In the genomic region with DNA sequence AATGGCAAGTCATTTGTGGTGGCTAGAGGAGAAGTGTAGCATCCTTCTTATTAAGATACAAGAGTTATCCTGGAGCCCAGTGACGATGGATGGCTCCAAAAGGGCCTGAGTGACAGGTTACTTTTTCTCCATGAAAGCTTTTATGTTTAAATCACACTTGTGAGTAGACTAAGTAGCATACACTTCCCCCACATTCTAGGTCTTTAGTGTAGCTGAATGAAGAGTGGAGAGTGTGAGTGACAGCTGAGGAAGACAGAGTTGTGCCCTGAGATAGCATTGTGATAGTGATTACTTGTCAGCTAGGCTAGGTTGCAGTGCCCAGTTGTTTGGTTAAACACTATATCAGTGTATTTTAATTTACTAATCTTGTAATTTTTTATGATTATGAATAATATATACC, we compare ENCODE assay signal across 34 cellular contexts.
"Had no signal": no experiment of that assay in that cellular context is flagged by ENCODE, and none has a peak within 500 bp of the region (broad histone marks: within the 10 kb centered on the region; RNA-seq: fewer than 3 reads in every experiment).

No MANE protein-coding gene starts in this region.

- H3K4me3 ChIP-seq: adrenal gland, ascending aorta, body of pancreas, breast epithelium, cardiac muscle cell had no signal

- H3K4me1 ChIP-seq: adrenal gland, ascending aorta, breast epithelium had no signal

- DNase-seq: activated effector memory CD4-positive, alpha-beta T cell treated with anti-CD3 and anti-CD28 coated beads, Interleukin-2, amount 50 U/mL, for 16 hours; activated effector memory CD4-positive, alpha-beta T cell treated with Interleukin-2 at 50 U/mL for 16 hours; activated gamma-delta T cell; activated gamma-delta T cell treated with Interleukin-2 at 50 U/mL for 16 hours; activated naive CD4-positive, alpha-beta T cell; activated naive CD4-positive, alpha-beta T cell treated with anti-CD3 and anti-CD28 coated beads for 36 hours; activated naive CD4-positive, alpha-beta T cell treated with anti-CD3 and anti-CD28 coated beads, Interleukin-2, amount 10 ng/mL, durations not matched to agents 7 days and 5 days; activated naive CD4-positive, alpha-beta T cell treated with anti-CD3 and anti-CD28 coated beads, Interleukin-2, amount 50 U/mL, for 16 hours; activated naive CD4-positive, alpha-beta T cell treated with Interleukin-2 at 50 U/mL for 16 hours; activated naive CD8-positive, alpha-beta T cell treated with anti-CD3 and anti-CD28 coated beads for 36 hours; activated naive CD8-positive, alpha-beta T cell treated with anti-CD3 and anti-CD28 coated beads, Interleukin-2, amount 10 ng/mL, durations not matched to agents 7 days and 5 days; activated naive CD8-positive, alpha-beta T cell treated with anti-CD3 and anti-CD28 coated beads, Interleukin-2, amount 50 U/mL, for 24 hours; activated T-cell treated with anti-CD3 and anti-CD28 coated beads, Interleukin-2, amount 50 U/mL, for 1 hour; activated T-cell treated with anti-CD3 and anti-CD28 coated beads, Interleukin-2, amount 50 U/mL, for 24 hours; activated T-cell treated with anti-CD3 and anti-CD28 coated beads, Interleukin-2, amount 50 U/mL, for 4 hours; activated T-cell treated with anti-CD3 and anti-CD28 coated beads, Interleukin-2, amount 50 U/mL, for 48 hours; activated T-cell treated with anti-CD3 and anti-CD28 coated beads, Interleukin-2, amount 50 U/mL, for 72 hours; adrenal gland; amniotic stem cell; amygdala; anterior cingulate cortex; aorta; body of pancreas; brain microvascular endothelial cell; caudate nucleus; central memory CD4-positive, alpha-beta T cell; cerebellar nuclear complex had no signal

- H3K27me3 ChIP-seq: adrenal gland, ascending aorta, body of pancreas, brain microvascular endothelial cell, breast epithelium, cardiac muscle cell had no signal

- H3K36me3 ChIP-seq: adrenal gland, ascending aorta, brain microvascular endothelial cell, breast epithelium, cardiac muscle cell had no signal

- H3K9me3 ChIP-seq: adrenal gland, ascending aorta, body of pancreas, breast epithelium had no signal

- ATAC-seq: activated naive CD4-positive, alpha-beta T cell treated with anti-CD3 and anti-CD28 coated beads, Interleukin-2, amount 50 U/mL, for 72 hours; activated naive CD8-positive, alpha-beta T cell treated with anti-CD3 and anti-CD28 coated beads, Interleukin-2, amount 50 U/mL, for 24 hours; activated T-cell treated with anti-CD3 and anti-CD28 coated beads, Interleukin-2, amount 50 U/mL, for 4 hours; activated T-cell treated with anti-CD3 and anti-CD28 coated beads, Interleukin-2, amount 50 U/mL, for 72 hours; activated T-helper 17 cell treated with anti-CD3 and anti-CD28 coated beads, Interleukin-2, amount 50 U/mL, for 72 hours; body of pancreas had no signal

- FAIRE-seq: astrocyte, bronchial epithelial cell had no signal

- H3K27ac ChIP-seq: adrenal gland, ascending aorta, body of pancreas, brain microvascular endothelial cell, breast epithelium, cardiac muscle cell had no signal
